27 cellular contexts compared by ENCODE assay signal in genomic region chr18:39271654-39272053, GRCh38.
"Had no signal": no experiment of that assay in that cellular context is flagged by ENCODE, and none has a peak within 500 bp of the region (broad histone marks: within the 10 kb centered on the region; RNA-seq: fewer than 3 reads in every experiment).

No MANE protein-coding gene starts in this region.

- H3K4me3 ChIP-seq: neural progenitor cell, ovary, psoas muscle, right lobe of liver, sigmoid colon, stomach, thoracic aorta, thyroid gland, tibial nerve, upper lobe of left lung, vagina had no signal

- H3K36me3 ChIP-seq: neural progenitor cell, ovary, right lobe of liver, sigmoid colon, stomach, thoracic aorta, thyroid gland, tibial nerve, upper lobe of left lung, vagina had no signal

- H3K27me3 Mint-ChIP-seq: natural killer cell treated with Interleukin-12 subunit alpha and Interleukin-12 subunit beta and Interleukin-15 and Interleukin-18, amount 100 ng/mL, for 72 hours; progenitor cell of endocrine pancreas; stimulated activated naive B cell treated with anti-CD40 and anti-IgM and Interleukin-4, amounts not matched to agents 10 μg/mL and 1 μg/mL and 100 μg/mL, for 72 hours; stimulated activated naive CD8-positive, alpha-beta T cell treated with anti-CD3 and anti-CD28 coated beads, Interleukin-15, Interleukin-2, amounts not matched to agents 100 ng/mL and 50 ng/mL, for 24 hours had no signal

- H3K4me3 Mint-ChIP-seq: natural killer cell treated with Interleukin-12 subunit alpha and Interleukin-12 subunit beta and Interleukin-15 and Interleukin-18, amount 100 ng/mL, for 72 hours; neural progenitor cell; stimulated activated effector memory CD8-positive, alpha-beta T cell treated with anti-CD3 and anti-CD28 coated beads, Interleukin-12 subunit alpha, Interleukin-12 subunit beta, amount 100 ng/mL, for 72 hours; stimulated activated naive B cell treated with anti-CD40 and anti-IgM and Interleukin-4, amounts not matched to agents 10 μg/mL and 1 μg/mL and 100 μg/mL, for 72 hours; stimulated activated naive CD8-positive, alpha-beta T cell treated with anti-CD3 and anti-CD28 coated beads, Interleukin-15, Interleukin-2, amounts not matched to agents 100 ng/mL and 50 ng/mL, for 24 hours had no signal

- H3K27ac ChIP-seq: neural progenitor cell, ovary, parathyroid adenoma, psoas muscle, right lobe of liver, sigmoid colon, stomach, thoracic aorta, thyroid gland, tibial nerve, upper lobe of left lung, vagina had no signal

- DNase-seq: occipital lobe; ovary; posterior cingulate gyrus; psoas muscle; right cardiac atrium; right lobe of liver; sigmoid colon; small intestine; stimulated activated CD4-positive, alpha-beta T cell treated with anti-CD3 and anti-CD28 coated beads, Interleukin-15, amount 100 ng/mL, for 24 hours; stimulated activated CD4-positive, alpha-beta T cell treated with anti-CD3 and anti-CD28 coated beads, Interleukin-2, amount 100 ng/mL, for 24 hours; stimulated activated CD4-positive, alpha-beta T cell treated with anti-CD3 and anti-CD28 coated beads, Interleukin-2, amount 100 ng/mL, for 48 hours; stimulated activated CD4-positive, alpha-beta T cell treated with anti-CD3 and anti-CD28 coated beads, Interleukin-4, amount 100 ng/mL, for 24 hours; stimulated activated naive B cell treated with anti-CD40 and anti-IgM and Interleukin-4, amounts not matched to agents 10 μg/mL and 1 μg/mL and 100 μg/mL, for 72 hours; stimulated activated naive CD4-positive, alpha-beta T cell treated with Interleukin-2 at 50 U/mL for 16 hours; stomach; thyroid gland; trophoblast cell; upper lobe of left lung had no signal

- H3K4me1 Mint-ChIP-seq: stimulated activated effector memory CD8-positive, alpha-beta T cell treated with anti-CD3 and anti-CD28 coated beads, Interleukin-12 subunit alpha, Interleukin-12 subunit beta, amount 100 ng/mL, for 72 hours; stimulated activated naive B cell treated with anti-CD40 and anti-IgM and Interleukin-4, amounts not matched to agents 10 μg/mL and 1 μg/mL and 100 μg/mL, for 72 hours had no signal

- H3K9me3 ChIP-seq: ovary, psoas muscle, right lobe of liver, sigmoid colon, stomach, thoracic aorta, thyroid gland, tibial nerve, upper lobe of left lung, vagina had no signal

- H3K27ac Mint-ChIP-seq: natural killer cell treated with Interleukin-12 subunit alpha and Interleukin-12 subunit beta and Interleukin-15 and Interleukin-18, amount 100 ng/mL, for 72 hours; neural progenitor cell; progenitor cell of endocrine pancreas; stimulated activated effector memory CD8-positive, alpha-beta T cell treated with anti-CD3 and anti-CD28 coated beads, Interleukin-12 subunit alpha, Interleukin-12 subunit beta, amount 100 ng/mL, for 72 hours; stimulated activated naive B cell treated with anti-CD40 and anti-IgM and Interleukin-4, amounts not matched to agents 10 μg/mL and 1 μg/mL and 100 μg/mL, for 72 hours; stimulated activated naive CD8-positive, alpha-beta T cell treated with anti-CD3 and anti-CD28 coated beads, Interleukin-15, Interleukin-2, amounts not matched to agents 100 ng/mL and 50 ng/mL, for 24 hours had no signal

- H3K9me3 Mint-ChIP-seq: stimulated activated naive CD8-positive, alpha-beta T cell treated with anti-CD3 and anti-CD28 coated beads, Interleukin-15, Interleukin-2, amounts not matched to agents 100 ng/mL and 50 ng/mL, for 24 hours had no signal

- H3K27me3 ChIP-seq: neural progenitor cell, ovary, right lobe of liver, sigmoid colon, stomach, thyroid gland, tibial nerve, upper lobe of left lung, vagina had no signal

- ATAC-seq: natural killer cell treated with Interleukin-12 subunit alpha and Interleukin-12 subunit beta and Interleukin-15 and Interleukin-18, amount 100 ng/mL, for 72 hours; psoas muscle; right cardiac atrium; right lobe of liver; stimulated activated effector memory CD8-positive, alpha-beta T cell treated with anti-CD3 and anti-CD28 coated beads, Interleukin-12 subunit alpha, Interleukin-12 subunit beta, amount 100 ng/mL, for 72 hours; stimulated activated naive B cell treated with anti-CD40 and anti-IgM and Interleukin-4, amounts not matched to agents 10 μg/mL and 1 μg/mL and 100 μg/mL, for 72 hours had no signal

- H3K36me3 Mint-ChIP-seq: natural killer cell treated with Interleukin-12 subunit alpha and Interleukin-12 subunit beta and Interleukin-15 and Interleukin-18, amount 100 ng/mL, for 72 hours; neural progenitor cell; stimulated activated effector memory CD8-positive, alpha-beta T cell treated with anti-CD3 and anti-CD28 coated beads, Interleukin-12 subunit alpha, Interleukin-12 subunit beta, amount 100 ng/mL, for 72 hours; stimulated activated naive B cell treated with anti-CD40 and anti-IgM and Interleukin-4, amounts not matched to agents 10 μg/mL and 1 μg/mL and 100 μg/mL, for 72 hours had no signal

- H3K4me1 ChIP-seq: neural progenitor cell, parathyroid adenoma, psoas muscle, right lobe of liver, sigmoid colon, stomach, thyroid gland, tibial nerve, upper lobe of left lung, vagina had no signal
